Comparison of ENCODE assay signal across 17 cellular contexts in the genomic region with DNA sequence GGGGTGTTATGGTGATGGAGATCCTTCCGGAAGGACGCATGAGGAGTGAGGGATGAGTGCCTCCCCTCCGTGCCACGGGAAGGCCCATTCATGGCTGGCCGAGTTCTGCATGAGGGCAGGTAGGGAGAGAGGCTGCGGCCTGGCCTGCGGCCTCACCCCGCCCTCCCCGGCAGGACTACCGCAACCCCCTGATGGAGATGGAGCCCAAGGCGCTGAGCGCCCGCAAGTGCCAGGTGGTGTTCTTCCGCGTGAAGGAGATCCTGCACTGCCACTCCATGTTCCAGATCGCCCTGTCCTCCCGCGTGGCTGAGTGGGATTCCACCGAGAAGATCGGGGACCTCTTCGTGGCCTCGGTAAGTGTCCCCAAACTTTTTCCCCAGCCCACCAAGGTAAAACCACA.
DNase-seq lines count a peak whose midpoint lies in the region; ATAC-seq and TF ChIP-seq lines count a peak whose summit lies in the region.
"Had no signal": no experiment of that assay in that cellular context is flagged by ENCODE, and none has a peak within 500 bp of the region (broad histone marks: within the 10 kb centered on the region; RNA-seq: fewer than 3 reads in every experiment).

No MANE protein-coding gene starts in this region.

- no peak overlapping the region for H2BK120ac ChIP-seq in neuronal stem cell (ENCODE audit: low read depth, low read length)

- H3K9me3 ChIP-seq in right atrium auricular region: no peaks in the 10 kb centered on the region
- no peaks in the 10 kb centered on the region for H3K9me3 ChIP-seq in neuronal stem cell (replicated peaks in 1 of 2; ENCODE audit: control insufficient read depth in 2 of 2, insufficient read depth in 1 of 2, low read depth in 1 of 2, low read length in 2 of 2)
- no peaks in the 10 kb centered on the region for H3K9me3 ChIP-seq in thoracic aorta
- H3K9me3 ChIP-seq: BLaER1 had no signal

- no peak overlapping the region for H2BK5ac ChIP-seq in neuronal stem cell (ENCODE audit: low read length)

- H3K23ac ChIP-seq in neuronal stem cell (ENCODE audit: low read depth, low read length, poor library complexity): no peak overlapping the region

- H3K4me1 ChIP-seq in right atrium auricular region: peaks cover 0 to 53% of the 10 kb centered on the region in 2 donors
- no peaks in the 10 kb centered on the region for H3K4me1 ChIP-seq in neuronal stem cell (ENCODE audit: control insufficient read depth in 2 of 2, insufficient read depth in 1 of 2, low read depth in 1 of 2, low read length in 2 of 2)
- peaks cover 42 to 88% of the 10 kb centered on the region in 2 donors for H3K4me1 ChIP-seq in thoracic aorta (ENCODE audit: control insufficient read depth in 1 of 2, low read depth in 2 of 2)

- no peak for DNase-seq in right atrium auricular region (ENCODE audit: low spot score)
- DNase-seq in Right ventricle myocardium superior: no peak
- DNase-seq in coronary artery (ENCODE audit: low spot score): no peak
- DNase-seq in neuronal stem cell (ENCODE audit: low spot score): no peak
- no peak for DNase-seq in thoracic aorta (ENCODE audit: low spot score)
- no peak for DNase-seq in NCI-H526 (lab: John Stamatoyannopoulos, UW)
- no peak for DNase-seq in activated CD4-positive, alpha-beta T cell treated with anti-CD3 and anti-CD28 coated beads for 1 hour
- DNase-seq: 8988T; AML-193; Calu3; CD4-positive, alpha-beta T cell; DMS 273 treated with DMSO at 0.1 percent for 48 hours had no signal

- H2AK5ac ChIP-seq in neuronal stem cell (ENCODE audit: low read depth, low read length): no peak overlapping the region

- TF ChIP-seq CTCF in right atrium auricular region (IDR thresholded peaks at IDR 0.05): no peak
- TF ChIP-seq CTCF in coronary artery (IDR thresholded peaks at IDR 0.05): no peak
- TF ChIP-seq CTCF in thoracic aorta (IDR thresholded peaks at IDR 0.05): no peak

- no CpG with 5 or more reads among the region's 22 CpGs for WGBS in neuronal stem cell (ENCODE audit: extremely low coverage in 2 of 2, insufficient read length in 2 of 2, insufficient replicate concordance in 1 of 2), 2 donors

- H3K79me1 ChIP-seq in neuronal stem cell (ENCODE audit: low read depth, low read length): peaks cover 2% of the 10 kb centered on the region

- H3K36me3 ChIP-seq in right atrium auricular region (peaks cover 54% of the 10 kb centered on the region), neuronal stem cell (replicated peaks in 1 of 2; ENCODE audit: control insufficient read depth in 2 of 2, insufficient read depth in 2 of 2, low read length in 2 of 2) (peaks cover 11 to 74% of the 10 kb centered on the region in 2 donors), thoracic aorta (peaks cover 61% of the 10 kb centered on the region)

- no peak overlapping the region for H4K91ac ChIP-seq in neuronal stem cell (ENCODE audit: low read depth, low read length, poor library complexity)

- H3K27me3 ChIP-seq in right atrium auricular region (no peaks in the 10 kb centered on the region), neuronal stem cell (ENCODE audit: control insufficient read depth in 3 of 3, insufficient read depth in 3 of 3, low read depth in 1 of 3, low read length in 3 of 3) (no peaks in the 10 kb centered on the region), thoracic aorta (replicated peaks; ENCODE audit: insufficient read depth) (no peaks in the 10 kb centered on the region)
- H3K27me3 ChIP-seq: BLaER1 had no signal

- intact Hi-C loops in Right ventricle myocardium superior (cut with DNase I): no loop called here

- no peak overlapping the region for H4K8ac ChIP-seq in neuronal stem cell (ENCODE audit: low read depth, low read length)

- H3K4ac ChIP-seq in neuronal stem cell (ENCODE audit: low read length): no peak overlapping the region

- H3K9ac ChIP-seq in neuronal stem cell (ENCODE audit: low read depth, low read length, poor library complexity): peak overlapping the region; percentile 2
- H3K9ac ChIP-seq: BLaER1 had no signal

- no peak overlapping the region for H3K14ac ChIP-seq in neuronal stem cell (ENCODE audit: low read length)

- no peak overlapping the region for H3K18ac ChIP-seq in neuronal stem cell (ENCODE audit: low read length)

- peak overlapping the region; percentile 89 to 93 for H3K27ac ChIP-seq in right atrium auricular region
- H3K27ac ChIP-seq in coronary artery: peak overlapping the region; percentile 98
- no peak overlapping the region for H3K27ac ChIP-seq in neuronal stem cell (replicated peaks; ENCODE audit: low read length)
- peak overlapping the region; percentile 97 to 99 for H3K27ac ChIP-seq in thoracic aorta
- H3K27ac ChIP-seq: BLaER1, HL-60 had no signal

- no peak for ATAC-seq in Right ventricle myocardium superior (ENCODE audit: poor library complexity)
- ATAC-seq in thoracic aorta (ENCODE audit: insufficient number of reproducible peaks, low FRiP score, low read depth): no peak
- ATAC-seq in HG02970 (IDR thresholded peaks at IDR 0.05; ENCODE audit: low FRiP score, unreplicated experiment): no peak
- ATAC-seq: GM12878, HCT116 had no signal

- H3K4me2 ChIP-seq in neuronal stem cell (ENCODE audit: insufficient read depth, low read length, poor library complexity, severe bottlenecking): no peak overlapping the region
- H3K4me2 ChIP-seq: BLaER1 had no signal

- no peak overlapping the region for H3K4me3 ChIP-seq in right atrium auricular region
- no peak overlapping the region for H3K4me3 ChIP-seq in coronary artery
- no peak overlapping the region for H3K4me3 ChIP-seq in neuronal stem cell (ENCODE audit: low read length in 2 of 2)
- no peak overlapping the region for H3K4me3 ChIP-seq in thoracic aorta
- H3K4me3 ChIP-seq: BLaER1, GM12878 had no signal

- no peak overlapping the region for H2BK15ac ChIP-seq in neuronal stem cell (ENCODE audit: low read length)

- no peak overlapping the region for H2AFZ ChIP-seq in neuronal stem cell (ENCODE audit: low read length)

- H2BK12ac ChIP-seq in neuronal stem cell (ENCODE audit: low read length): no peak overlapping the region
